In the genomic region with DNA sequence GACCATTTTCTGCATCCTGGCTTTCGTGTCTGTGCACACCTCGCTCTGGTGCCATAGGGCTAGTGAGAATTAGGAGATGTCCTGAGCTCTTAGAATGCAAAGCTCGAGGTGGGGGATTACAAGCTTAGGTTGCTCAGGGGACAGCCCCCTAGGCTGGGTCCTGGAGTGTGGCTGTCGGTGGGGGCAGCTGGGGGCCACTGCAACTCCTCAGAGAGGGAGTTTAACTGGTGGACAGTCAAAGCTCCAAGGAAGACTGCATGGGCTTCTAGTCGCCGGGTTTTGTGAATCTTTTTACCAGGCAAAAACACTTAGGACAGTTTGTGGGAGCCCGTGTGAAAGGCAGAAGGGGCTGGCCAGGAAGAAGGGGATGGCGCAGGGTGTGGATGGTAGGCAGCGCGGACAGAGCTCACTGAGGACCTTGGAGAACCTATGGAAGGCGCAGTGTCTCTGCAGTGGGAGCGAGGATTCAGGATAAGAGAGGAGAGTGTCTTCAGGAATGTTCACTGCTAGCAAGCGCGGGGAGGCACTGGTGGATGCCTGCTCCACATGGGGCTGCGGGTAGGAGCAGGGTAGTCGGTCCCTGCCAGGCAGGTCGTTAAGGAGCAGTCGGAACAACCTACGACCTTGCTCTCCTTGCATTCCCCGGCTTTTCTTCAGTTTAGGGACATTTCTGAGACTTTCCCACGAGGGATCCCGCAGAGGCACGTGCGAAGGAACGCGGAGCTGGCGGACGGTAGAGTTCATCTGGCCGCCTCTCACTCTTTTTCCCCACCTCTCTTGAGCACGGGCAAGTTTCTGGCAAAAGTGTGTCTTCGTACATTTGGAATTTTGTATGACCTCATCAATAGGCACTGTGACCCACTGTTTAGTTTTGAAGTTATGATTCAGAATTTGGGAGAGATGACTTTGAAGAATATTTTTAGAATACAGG, we compare ENCODE assay signal across 12 cellular contexts. TPM values are rescaled to one million over a fixed set of nuclear protein-coding genes. Genes with fewer than 3 reads are reported as not detected.
DNase-seq lines count a peak whose midpoint lies in the region; ATAC-seq, FAIRE-seq and TF ChIP-seq lines count a peak whose summit lies in the region.
"Had no signal": no experiment of that assay in that cellular context is flagged by ENCODE, and none has a peak within 500 bp of the region (broad histone marks: within the 10 kb centered on the region; RNA-seq: fewer than 3 reads in every experiment).

No MANE protein-coding gene starts in this region.

- TF ChIP-seq CTCF in fibroblast of the aortic adventitia (IDR thresholded peaks at IDR 0.05; ENCODE audit: insufficient read depth, low read length), result no peak
- no peak for TF ChIP-seq CTCF in ovary (IDR thresholded peaks at IDR 0.05)
- no peak for TF ChIP-seq CTCF in GM10266 (IDR thresholded peaks at IDR 0.05; ENCODE audit: control insufficient read depth, insufficient read depth, low read depth, missing control alignments)

- WGBS in ovary, 3 donors, result 55 to 61% (median 60%) methylated on average over 31 of the region's 31 CpGs

- intact Hi-C loops in ovary (cut with DNase I), result no loop called here

- TF ChIP-seq EP300 in ovary (IDR thresholded peaks at IDR 0.05), result no peak

- peaks cover 3% of the 10 kb centered on the region for H3K4me1 ChIP-seq in ovary (ENCODE audit: insufficient read depth)

- no peak for TF ChIP-seq POLR2A in ovary (IDR thresholded peaks at IDR 0.05)

- no peak for ATAC-seq in HG02798 (IDR thresholded peaks at IDR 0.05; ENCODE audit: poor library complexity, unreplicated experiment)
- ATAC-seq: foreskin keratinocyte had no signal

- FAIRE-seq in RCC 7860 (lab: Jason Lieb, UNC), result no peak
- FAIRE-seq: G401.6 had no signal

- H3K36me3 ChIP-seq in ovary, result no peaks in the 10 kb centered on the region

- peak overlapping the region; percentile 58 for H3K4me3 ChIP-seq in fibroblast of the aortic adventitia (ENCODE audit: low read depth, low read length)
- H3K4me3 ChIP-seq in ovary, result peak overlapping the region; percentile 10

- peak overlapping the region in 1 of 2 donors; percentile 83 for H3K27ac ChIP-seq in ovary

- no peaks in the 10 kb centered on the region for H3K9me3 ChIP-seq in ovary

- peak; percentile 53 for DNase-seq in AG08396 (ENCODE audit: low spot score)
- peak; percentile 45 for DNase-seq in RCC 7860 (ENCODE audit: low spot score)
- DNase-seq in fibroblast of the aortic adventitia (ENCODE audit: low read depth), result peak; percentile 75
- DNase-seq in ovary, result no peak
- no peak for DNase-seq in stimulated activated CD4-positive, alpha-beta T cell treated with anti-CD3 and anti-CD28 coated beads, Interleukin-2, amount 100 ng/mL, for 24 hours
- DNase-seq in GM10266 (ENCODE audit: extremely low spot score), result no peak
- no peak for DNase-seq in NCI-H2029 treated with DMSO at 0.1 percent for 48 hours (lab: John Stamatoyannopoulos, UW)
- DNase-seq: GOT3, NCI-H1417 had no signal

- no peaks in the 10 kb centered on the region for H3K27me3 ChIP-seq in ovary
- H3K27me3 ChIP-seq: foreskin keratinocyte had no signal

RNA-seq across cellular contexts. Expression of gene KCNE1, which starts 12.9 kb away (rescaled TPM):
- 0.09 and 0.74 TPM in 2 replicates for total RNA-seq in fibroblast of the aortic adventitia (ENCODE audit: low replicate concordance)
- 1 to 10 TPM in 2 of 7 donors, under 1 TPM in 3, not detected in 2; 0.37 to 4.7 (median 0.88) TPM for total RNA-seq in ovary
- 1 to 10 TPM in 1 of 2 donors, under 1 TPM in 1; 0.21 to 2.6 TPM for polyA plus RNA-seq in ovary

Comparison
In these comparisons a context has a peak if more than half of its experiments do, and no peak if none do; other contexts are left out.
1. DNase-seq: peak in AG08396 (single experiment), RCC 7860 (single experiment) and fibroblast of the aortic adventitia (single experiment); none in ovary (0 of 5), stimulated activated CD4-positive, alpha-beta T cell treated with anti-CD3 and anti-CD28 coated beads, Interleukin-2, amount 100 ng/mL, for 24 hours (0 of 2), GM10266 (single experiment) and NCI-H2029 treated with DMSO at 0.1 percent for 48 hours (single experiment).